1 cellular context compared by ENCODE assay signal in the genomic region with DNA sequence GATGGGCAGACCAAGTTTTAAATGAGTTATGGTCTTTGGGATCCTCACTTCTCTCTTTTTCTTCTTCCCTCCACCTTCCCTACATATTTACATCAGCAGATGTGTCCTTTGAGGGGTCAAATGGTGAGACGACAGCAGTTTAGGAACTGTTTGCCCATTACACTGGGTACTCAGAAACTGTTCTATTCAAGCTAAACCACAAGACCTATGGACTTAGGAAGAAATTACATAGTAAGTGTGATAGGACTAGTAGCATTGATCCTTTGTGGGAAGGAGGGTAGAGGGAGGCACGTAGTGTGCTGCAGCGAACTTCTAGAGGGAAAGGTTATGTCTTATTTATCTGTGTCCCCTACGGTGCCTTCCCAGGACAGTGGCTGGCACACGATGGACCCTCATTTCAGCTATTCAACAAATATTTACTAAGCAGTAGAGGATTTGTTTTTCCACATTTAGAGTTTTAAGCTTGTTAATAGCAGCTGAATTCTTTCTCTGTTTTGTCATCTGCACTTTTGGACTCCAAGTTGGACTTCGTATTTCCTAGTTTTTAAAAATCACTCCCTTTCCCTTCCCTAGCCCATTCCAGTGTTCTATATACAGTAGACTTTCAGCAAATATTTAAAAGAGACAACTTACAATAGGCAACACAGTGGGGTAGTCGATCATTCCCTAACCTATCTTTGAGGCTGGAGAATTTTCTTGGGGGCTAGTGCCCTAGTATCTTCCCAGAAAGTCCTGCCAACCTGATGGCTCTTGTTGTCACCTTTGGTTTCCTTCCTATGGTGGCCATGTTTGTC.
TF ChIP-seq lines count a peak whose summit lies in the region.

No MANE protein-coding gene starts in this region.

TF ChIP-seq in HepG2, 621 proteins besides CTCF, POLR2A, EP300 and RAD21 (continued from another document):
- TF ChIP-seq, protein P1, sequence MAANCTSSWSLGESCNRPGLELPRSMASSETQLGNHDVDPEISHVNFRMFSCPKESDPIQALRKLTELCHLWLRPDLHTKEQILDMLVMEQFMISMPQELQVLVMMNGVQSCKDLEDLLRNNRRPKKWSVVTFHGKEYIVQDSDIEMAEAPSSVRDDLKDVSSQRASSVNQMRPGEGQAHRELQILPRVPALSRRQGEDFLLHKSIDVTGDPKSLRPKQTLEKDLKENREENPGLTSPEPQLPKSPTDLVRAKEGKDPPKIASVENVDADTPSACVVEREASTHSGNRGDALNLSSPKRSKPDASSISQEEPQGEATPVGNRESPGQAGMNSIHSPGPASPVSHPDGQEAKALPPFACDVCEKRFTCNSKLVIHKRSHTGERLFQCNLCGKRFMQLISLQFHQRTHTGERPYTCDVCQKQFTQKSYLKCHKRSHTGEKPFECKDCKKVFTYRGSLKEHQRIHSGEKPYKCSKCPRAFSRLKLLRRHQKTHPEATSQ (CRISPR knock-in tag; IDR thresholded peaks at IDR 0.05; ENCODE audit: borderline replicate concordance) = peak; percentile 87; the same call in 1 of the 2 replicates
- TF ChIP-seq HDAC6 (IDR thresholded peaks at IDR 0.05; ENCODE audit: low read depth, low read length) (no peak), THYN1 (CRISPR knock-in tag; IDR thresholded peaks at IDR 0.05; ENCODE audit: borderline replicate concordance, low read depth) (0 out of 2 replicates have a peak, but pooled peaks have one; percentile 68), MLLT10 (CRISPR knock-in tag; IDR thresholded peaks at IDR 0.05) (no peak), ZNF136 (CRISPR knock-in tag; IDR thresholded peaks at IDR 0.05; ENCODE audit: low read depth) (no peak), ZSCAN20 (CRISPR knock-in tag; IDR thresholded peaks at IDR 0.05; ENCODE audit: borderline replicate concordance) (no peak), ZNF570 (CRISPR knock-in tag; IDR thresholded peaks at IDR 0.05; ENCODE audit: borderline replicate concordance) (no peak), SOX6 (IDR thresholded peaks at IDR 0.05) (no peak), SOX6 (CRISPR knock-in tag; IDR thresholded peaks at IDR 0.05) (peak; percentile 94), ZNF292 (CRISPR knock-in tag; IDR thresholded peaks at IDR 0.05; ENCODE audit: borderline replicate concordance, low read depth) (peak; percentile 48; the same call in 1 of the 2 replicates), HNRNPH1 (optimal IDR thresholded peaks at IDR 0.05; ENCODE audit: low read depth, low read length) (no peak)
- TF ChIP-seq, protein P2, sequence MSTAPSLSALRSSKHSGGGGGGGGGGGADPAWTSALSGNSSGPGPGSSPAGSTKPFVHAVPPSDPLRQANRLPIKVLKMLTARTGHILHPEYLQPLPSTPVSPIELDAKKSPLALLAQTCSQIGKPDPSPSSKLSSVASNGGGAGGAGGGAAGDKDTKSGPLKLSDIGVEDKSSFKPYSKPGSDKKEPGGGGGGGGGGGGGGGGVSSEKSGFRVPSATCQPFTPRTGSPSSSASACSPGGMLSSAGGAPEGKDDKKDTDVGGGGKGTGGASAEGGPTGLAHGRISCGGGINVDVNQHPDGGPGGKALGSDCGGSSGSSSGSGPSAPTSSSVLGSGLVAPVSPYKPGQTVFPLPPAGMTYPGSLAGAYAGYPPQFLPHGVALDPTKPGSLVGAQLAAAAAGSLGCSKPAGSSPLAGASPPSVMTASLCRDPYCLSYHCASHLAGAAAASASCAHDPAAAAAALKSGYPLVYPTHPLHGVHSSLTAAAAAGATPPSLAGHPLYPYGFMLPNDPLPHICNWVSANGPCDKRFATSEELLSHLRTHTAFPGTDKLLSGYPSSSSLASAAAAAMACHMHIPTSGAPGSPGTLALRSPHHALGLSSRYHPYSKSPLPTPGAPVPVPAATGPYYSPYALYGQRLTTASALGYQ (CRISPR knock-in tag; IDR thresholded peaks at IDR 0.05) = peak; percentile 75; the same call in 1 of the 2 replicates
- TF ChIP-seq, protein P3, sequence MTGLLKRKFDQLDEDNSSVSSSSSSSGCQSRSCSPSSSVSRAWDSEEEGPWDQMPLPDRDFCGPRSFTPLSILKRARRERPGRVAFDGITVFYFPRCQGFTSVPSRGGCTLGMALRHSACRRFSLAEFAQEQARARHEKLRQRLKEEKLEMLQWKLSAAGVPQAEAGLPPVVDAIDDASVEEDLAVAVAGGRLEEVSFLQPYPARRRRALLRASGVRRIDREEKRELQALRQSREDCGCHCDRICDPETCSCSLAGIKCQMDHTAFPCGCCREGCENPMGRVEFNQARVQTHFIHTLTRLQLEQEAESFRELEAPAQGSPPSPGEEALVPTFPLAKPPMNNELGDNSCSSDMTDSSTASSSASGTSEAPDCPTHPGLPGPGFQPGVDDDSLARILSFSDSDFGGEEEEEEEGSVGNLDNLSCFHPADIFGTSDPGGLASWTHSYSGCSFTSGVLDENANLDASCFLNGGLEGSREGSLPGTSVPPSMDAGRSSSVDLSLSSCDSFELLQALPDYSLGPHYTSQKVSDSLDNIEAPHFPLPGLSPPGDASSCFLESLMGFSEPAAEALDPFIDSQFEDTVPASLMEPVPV (CRISPR knock-in tag; IDR thresholded peaks at IDR 0.05) = 0 out of 2 replicates have a peak, but pooled peaks have one; percentile 27
- TF ChIP-seq, protein P4, sequence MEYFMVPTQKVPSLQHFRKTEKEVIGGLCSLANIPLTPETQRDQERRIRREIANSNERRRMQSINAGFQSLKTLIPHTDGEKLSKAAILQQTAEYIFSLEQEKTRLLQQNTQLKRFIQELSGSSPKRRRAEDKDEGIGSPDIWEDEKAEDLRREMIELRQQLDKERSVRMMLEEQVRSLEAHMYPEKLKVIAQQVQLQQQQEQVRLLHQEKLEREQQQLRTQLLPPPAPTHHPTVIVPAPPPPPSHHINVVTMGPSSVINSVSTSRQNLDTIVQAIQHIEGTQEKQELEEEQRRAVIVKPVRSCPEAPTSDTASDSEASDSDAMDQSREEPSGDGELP (IDR thresholded peaks at IDR 0.05; ENCODE audit: borderline replicate concordance, low read depth) = no peak
- TF ChIP-seq, protein P5, sequence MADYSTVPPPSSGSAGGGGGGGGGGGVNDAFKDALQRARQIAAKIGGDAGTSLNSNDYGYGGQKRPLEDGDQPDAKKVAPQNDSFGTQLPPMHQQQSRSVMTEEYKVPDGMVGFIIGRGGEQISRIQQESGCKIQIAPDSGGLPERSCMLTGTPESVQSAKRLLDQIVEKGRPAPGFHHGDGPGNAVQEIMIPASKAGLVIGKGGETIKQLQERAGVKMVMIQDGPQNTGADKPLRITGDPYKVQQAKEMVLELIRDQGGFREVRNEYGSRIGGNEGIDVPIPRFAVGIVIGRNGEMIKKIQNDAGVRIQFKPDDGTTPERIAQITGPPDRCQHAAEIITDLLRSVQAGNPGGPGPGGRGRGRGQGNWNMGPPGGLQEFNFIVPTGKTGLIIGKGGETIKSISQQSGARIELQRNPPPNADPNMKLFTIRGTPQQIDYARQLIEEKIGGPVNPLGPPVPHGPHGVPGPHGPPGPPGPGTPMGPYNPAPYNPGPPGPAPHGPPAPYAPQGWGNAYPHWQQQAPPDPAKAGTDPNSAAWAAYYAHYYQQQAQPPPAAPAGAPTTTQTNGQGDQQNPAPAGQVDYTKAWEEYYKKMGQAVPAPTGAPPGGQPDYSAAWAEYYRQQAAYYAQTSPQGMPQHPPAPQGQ (CRISPR knock-in tag; IDR thresholded peaks at IDR 0.05; ENCODE audit: borderline replicate concordance) = no peak
